12 cellular contexts compared by ENCODE assay signal in genomic region chr2:127139766-127140165, GRCh38.
"Had no signal": no experiment of that assay in that cellular context is flagged by ENCODE, and none has a peak within 500 bp of the region (broad histone marks: within the 10 kb centered on the region; RNA-seq: fewer than 3 reads in every experiment).

No MANE protein-coding gene starts in this region.

- DNase-seq: activated CD4-positive, alpha-beta T cell treated with anti-CD3 and anti-CD28 coated beads, Interleukin-2, amount 50 U/mL, for 4 hours; activated T-cell treated with anti-CD3 and anti-CD28 coated beads, Interleukin-2, amount 50 U/mL, for 1 hour; amniotic stem cell; right lobe of liver; spleen; stimulated activated CD4-positive, alpha-beta T cell treated with anti-CD3 and anti-CD28 coated beads, Interleukin-1b, Interleukin-23, amount 100 ng/mL, for 48 hours; stimulated activated naive CD4-positive, alpha-beta T cell treated with Interleukin-2 at 50 U/mL for 16 hours; upper lobe of left lung had no signal

- H3K27ac ChIP-seq: prostate gland, right lobe of liver, spleen, suprapubic skin, upper lobe of left lung had no signal

- ATAC-seq: left lobe of liver; natural killer cell treated with Interleukin-12 subunit alpha and Interleukin-12 subunit beta and Interleukin-15 and Interleukin-18, amount 100 ng/mL, for 72 hours; right lobe of liver had no signal
